8 cellular contexts compared by ENCODE assay signal in the genomic region with DNA sequence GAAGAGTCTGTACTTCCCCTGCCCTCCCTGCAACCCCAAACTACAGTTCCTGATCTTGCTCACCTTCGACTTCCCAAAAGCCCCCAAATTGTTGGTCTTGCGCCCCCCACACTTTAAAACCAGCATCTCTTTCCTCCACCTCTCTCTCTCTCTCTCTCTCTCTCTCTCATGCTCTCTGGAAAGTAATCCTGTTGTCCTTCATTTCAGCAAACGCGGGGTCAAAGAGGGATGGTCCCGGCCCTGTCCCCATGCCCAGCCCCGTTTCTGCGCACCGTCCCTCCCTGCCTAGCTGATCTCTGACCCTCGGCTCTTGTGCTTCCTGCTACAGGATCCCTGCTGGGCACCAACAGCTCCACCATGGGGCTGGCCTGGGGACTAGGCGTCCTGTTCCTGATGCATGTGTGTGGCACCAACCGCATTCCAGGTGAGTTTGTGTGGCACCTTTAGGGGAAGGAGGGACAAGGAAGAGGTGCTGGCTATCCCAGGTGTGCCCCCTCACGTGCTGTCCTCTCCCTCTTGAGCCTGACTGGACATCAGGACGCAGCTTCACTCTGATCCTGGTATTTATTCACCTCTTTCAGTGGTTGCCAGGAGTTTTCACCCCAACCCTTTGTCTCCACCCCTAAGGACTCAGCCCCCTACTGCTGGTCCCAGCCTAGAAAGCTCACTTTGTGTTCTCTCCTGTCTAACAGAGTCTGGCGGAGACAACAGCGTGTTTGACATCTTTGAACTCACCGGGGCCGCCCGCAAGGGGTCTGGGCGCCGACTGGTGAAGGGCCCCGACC. TPM values are rescaled to one million over a fixed set of nuclear protein-coding genes. Genes with fewer than 3 reads are reported as not detected.
DNase-seq lines count a peak whose midpoint lies in the region; ATAC-seq and TF ChIP-seq lines count a peak whose summit lies in the region.

No MANE protein-coding gene starts in this region.

- no CpG with 5 or more reads among the region's 21 CpGs for whole genome bisulfite sequencing in mesendoderm (ENCODE audit: extremely low coverage, insufficient coverage, low lambda C conversion rate)

- H3K18ac ChIP-seq in mesendoderm (ENCODE audit: low read length): no peak overlapping the region

- no peak overlapping the region for H2AK5ac ChIP-seq in mesendoderm (ENCODE audit: low read length)

- in situ Hi-C loops in GM13976 (cut with MboI; ENCODE audit: low sequenced_read_pairs, unreplicated experiment): loop anchor here (25.0 kb wide), 1 partner anchor 869 kb away; no protein-coding TSS in a partner anchor

- peak overlapping the region; percentile 83 for H3K4me2 ChIP-seq in mesendoderm (ENCODE audit: low read length)

- no peaks in the 10 kb centered on the region for H3K9me3 ChIP-seq in NT2/D1 (ENCODE audit: insufficient read depth, low read length)

- H3K79me2 ChIP-seq in mesendoderm (ENCODE audit: control insufficient read depth, insufficient read depth, low read length): peaks cover 16% of the 10 kb centered on the region

- DNase-seq in GM13976 (ENCODE audit: low spot score) (peak; percentile 42), NT2/D1 (ENCODE audit: low read depth, low spot score) (no peak), dorsolateral prefrontal cortex (peak in 2 of 10 donors; percentile 25 to 34), mesendoderm (peak; percentile 83), DMS79 treated with DMSO at 0.1 percent for 48 hours (lab: John Stamatoyannopoulos, UW) (no peak), DMS79 (lab: John Stamatoyannopoulos, UW) (no peak)

- peak overlapping the region; percentile 74 for H3K9ac ChIP-seq in NT2/D1 (ENCODE audit: insufficient read length, low read depth)
- H3K9ac ChIP-seq in mesendoderm (ENCODE audit: low read length): peak overlapping the region; percentile 80

- peak overlapping the region; percentile 84 for H3K56ac ChIP-seq in mesendoderm (ENCODE audit: low read length)

- TF ChIP-seq CTCF in GM13976 (IDR thresholded peaks at IDR 0.05; ENCODE audit: borderline replicate concordance, control extremely low read depth, extremely low read depth, insufficient read depth, missing control alignments): no peak
- TF ChIP-seq CTCF in dorsolateral prefrontal cortex (IDR thresholded peaks at IDR 0.05 in 54 of 56, conservative IDR thresholded peaks at IDR 0.05 in 2 of 56; ENCODE audit: low read depth in 1 of 56, partially characterized antibody in 56 of 56): peak in 2 of 56 donors; percentile 8 to 10

- intact Hi-C loops in dorsolateral prefrontal cortex (cut with DNase I): loop anchor here in 1 of 2 donors (2.0 to 5.0 kb wide), 2 partner anchors 765 to 874 kb away; no protein-coding TSS in a partner anchor

- peak overlapping the region in 5 of 59 donors; percentile 9 to 73 (median 15) for H3K27ac ChIP-seq in dorsolateral prefrontal cortex
- no peak overlapping the region for H3K27ac ChIP-seq in mesendoderm (ENCODE audit: low read depth, low read length)

- no peak overlapping the region for H4K8ac ChIP-seq in mesendoderm (ENCODE audit: low read depth, low read length)

- H4K5ac ChIP-seq in mesendoderm (ENCODE audit: low read length): no peak overlapping the region

- H3K27me3 ChIP-seq in NT2/D1 (ENCODE audit: insufficient read depth, insufficient read length) (peaks cover 12% of the 10 kb centered on the region), dorsolateral prefrontal cortex (peaks cover 0 to 37% (median 10%) of the 10 kb centered on the region in 45 donors), mesendoderm (ENCODE audit: insufficient read depth, low read length, poor library complexity) (no peaks in the 10 kb centered on the region)

- peaks cover 3% of the 10 kb centered on the region for H3K79me1 ChIP-seq in mesendoderm (ENCODE audit: low read length)

- H3K36me3 ChIP-seq in NT2/D1 (ENCODE audit: insufficient read depth, insufficient read length, low read length): peaks cover 55% of the 10 kb centered on the region
- peaks cover 2% of the 10 kb centered on the region for H3K36me3 ChIP-seq in mesendoderm (ENCODE audit: control insufficient read depth, insufficient read depth, low read length)

- H2BK120ac ChIP-seq in mesendoderm (ENCODE audit: low read depth, low read length): no peak overlapping the region

- H2BK5ac ChIP-seq in mesendoderm (ENCODE audit: low read length): no peak overlapping the region

- no peak overlapping the region for H2BK15ac ChIP-seq in mesendoderm (replicated peaks; ENCODE audit: low read depth)

- ATAC-seq in GM21528 (IDR thresholded peaks at IDR 0.05; ENCODE audit: low FRiP score, unreplicated experiment) (no peak), HG02759 (IDR thresholded peaks at IDR 0.05; ENCODE audit: unreplicated experiment) (no peak)

- H3K4me3 ChIP-seq in NT2/D1 (ENCODE audit: insufficient read length, low read depth) (peak overlapping the region; percentile 72), dorsolateral prefrontal cortex (peak overlapping the region in 47 of 59 donors; percentile 33 to 73 (median 54)), mesendoderm (ENCODE audit: low read length) (peak overlapping the region; percentile 47)

- H3K23ac ChIP-seq in mesendoderm (ENCODE audit: low read length): no peak overlapping the region

- H3K4me1 ChIP-seq in NT2/D1 (ENCODE audit: insufficient read depth, insufficient read length) (peaks cover 9% of the 10 kb centered on the region), mesendoderm (ENCODE audit: control insufficient read depth, low read depth, low read length) (peaks cover 3% of the 10 kb centered on the region)

- no peak overlapping the region for H3K4ac ChIP-seq in mesendoderm (ENCODE audit: low read depth, low read length)

RNA-seq across cellular contexts. Expression of gene THBS1, which starts 0.8 kb away (rescaled TPM):
- 10 to 100 TPM in 54 of 120 experiments, 1 to 10 TPM in 66; 2.4 to 69.0 (median 9.2) TPM for total RNA-seq in dorsolateral prefrontal cortex
- polyA plus RNA-seq in mesendoderm (2013, experiment 1 of 2): 44.0 TPM
- polyA plus RNA-seq in mesendoderm (2013, experiment 2 of 2): 41.5 TPM

Comparison
In these comparisons a context has a peak if more than half of its experiments do, and no peak if none do; other contexts are left out.
1. DNase-seq: peak in GM13976 (single experiment) and mesendoderm (single experiment); none in NT2/D1 (single experiment), DMS79 treated with DMSO at 0.1 percent for 48 hours (single experiment) and DMS79 (single experiment).
2. Peak in every context shown above with its lines, with median percentiles within 50 percentile points of each other: H3K4me3 ChIP-seq.